In the genomic region with DNA sequence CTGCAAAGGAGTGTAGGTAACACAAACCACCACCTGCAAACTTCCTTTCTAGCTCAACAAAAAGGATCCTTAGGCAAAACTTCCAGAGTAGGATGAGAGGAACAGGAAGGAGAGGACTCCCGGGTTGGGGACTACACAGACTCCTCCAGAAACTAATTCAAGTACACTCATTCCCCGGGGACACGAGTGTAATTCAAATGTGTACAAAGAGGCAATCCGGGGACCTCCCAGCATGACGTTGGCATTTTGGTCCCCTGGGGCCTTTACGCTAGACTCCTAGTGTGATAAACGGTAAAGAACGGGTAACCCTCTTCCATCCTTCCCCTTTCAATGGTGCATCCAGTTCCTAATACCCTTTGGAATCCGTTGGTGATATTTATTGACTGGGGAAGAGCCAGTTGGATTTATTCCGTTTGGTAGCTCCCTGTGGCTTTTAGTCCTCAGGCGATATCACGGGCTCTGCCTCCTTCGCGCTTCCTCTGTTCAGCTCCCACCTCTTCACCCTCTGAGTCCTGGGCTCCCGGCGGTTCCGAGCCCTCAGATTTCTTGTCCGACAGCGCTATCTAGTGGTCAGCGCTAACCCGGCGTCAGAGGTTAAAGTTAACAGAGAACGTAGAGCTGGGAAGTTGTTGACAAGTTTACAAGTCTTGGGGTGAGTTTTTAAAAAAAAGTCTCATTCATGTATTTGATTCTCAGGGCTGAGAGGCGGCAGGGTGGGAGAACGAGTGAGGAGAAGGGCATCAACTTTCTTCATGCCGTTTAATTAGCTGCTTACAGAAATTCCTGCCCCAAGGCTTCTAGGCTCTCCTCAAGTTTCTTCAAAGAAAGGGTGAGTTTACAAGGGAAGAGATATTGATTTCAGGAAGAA, we compare ENCODE assay signal across 8 cellular contexts. TPM values are rescaled to one million over a fixed set of nuclear protein-coding genes. Genes with fewer than 3 reads are reported as not detected.
A peak's percentile ranks its signal among the peaks of the same experiment; 100 is the strongest.
DNase-seq lines count a peak whose midpoint lies in the region; ATAC-seq and TF ChIP-seq lines count a peak whose summit lies in the region.

No MANE protein-coding gene starts in this region.

- CTCF ChIA-PET in activated CD4-positive, alpha-beta memory T cell treated with anti-CD3 and anti-CD28 coated beads for 36 hours (lab: Charles Lee) = interaction anchor here (0.5 to 10.7 kb wide), 61 partner anchors 9 to 1616 kb away, joined by 3 to 169 read pairs (median 4); a partner anchor contains a TSS

- no peaks in the 10 kb centered on the region for H3K36me3 Mint-ChIP-seq in CD4-positive, CD25-positive, alpha-beta regulatory T cell
- no peaks in the 10 kb centered on the region for H3K36me3 Mint-ChIP-seq in activated CD4-positive, alpha-beta memory T cell treated with anti-CD3 and anti-CD28 coated beads for 36 hours
- H3K36me3 Mint-ChIP-seq in mesothelial cell of epicardium = no peaks in the 10 kb centered on the region

- POLR2A ChIA-PET in activated CD4-positive, alpha-beta memory T cell treated with anti-CD3 and anti-CD28 coated beads for 36 hours (lab: Charles Lee) = interaction anchor here (0.9 to 1.2 kb wide), 2 partner anchors 9 to 61 kb away, joined by 3 to 4 read pairs; no protein-coding TSS in a partner anchor

- H3K27ac ChIP-seq in CD4-positive, CD25-positive, alpha-beta regulatory T cell (ENCODE audit: insufficient read depth, low read length, poor library complexity, severe bottlenecking) = no peak overlapping the region

- intact Hi-C loops in activated CD4-positive, alpha-beta memory T cell treated with anti-CD3 and anti-CD28 coated beads for 36 hours (cut with micrococcal nuclease) = loop anchor here (1.0 to 10.0 kb wide), 5 partner anchors 634 to 1531 kb away; no protein-coding TSS in a partner anchor

- H3K9me3 Mint-ChIP-seq in CD4-positive, CD25-positive, alpha-beta regulatory T cell = peaks cover 0 to 2% (median 0%) of the 10 kb centered on the region in 7 donors
- H3K9me3 Mint-ChIP-seq in activated CD4-positive, alpha-beta memory T cell treated with anti-CD3 and anti-CD28 coated beads for 36 hours = no peaks in the 10 kb centered on the region
- no peaks in the 10 kb centered on the region for H3K9me3 Mint-ChIP-seq in mesothelial cell of epicardium

- ATAC-seq in CD4-positive, CD25-positive, alpha-beta regulatory T cell (ENCODE audit: low read depth in 2 of 2) = peak; percentile 82 to 83
- peak; percentile 65 for ATAC-seq in GM19372 (IDR thresholded peaks at IDR 0.05; ENCODE audit: low read depth, unreplicated experiment)
- ATAC-seq in HG03460 (IDR thresholded peaks at IDR 0.05; ENCODE audit: unreplicated experiment) = peak; percentile 72

- H3K27me3 ChIP-seq in CD4-positive, CD25-positive, alpha-beta regulatory T cell (ENCODE audit: control insufficient read depth, insufficient read depth, low read length) = peaks cover 17% of the 10 kb centered on the region

- peaks cover 87% of the 10 kb centered on the region for H3K27me3 Mint-ChIP-seq in CD4-positive, CD25-positive, alpha-beta regulatory T cell
- peaks cover 62% of the 10 kb centered on the region for H3K27me3 Mint-ChIP-seq in activated CD4-positive, alpha-beta memory T cell treated with anti-CD3 and anti-CD28 coated beads for 36 hours
- peaks cover 62% of the 10 kb centered on the region for H3K27me3 Mint-ChIP-seq in mesothelial cell of epicardium (ENCODE audit: low read depth)

- peaks cover 46% of the 10 kb centered on the region for H3K4me1 ChIP-seq in CD4-positive, CD25-positive, alpha-beta regulatory T cell (ENCODE audit: control insufficient read depth, insufficient read depth, low read length, poor library complexity, severe bottlenecking)

- H3K4me3 ChIP-seq in CD4-positive, CD25-positive, alpha-beta regulatory T cell (ENCODE audit: low read depth, low read length) = peak overlapping the region; percentile 53

- no peak overlapping the region for H3K27ac Mint-ChIP-seq in CD4-positive, CD25-positive, alpha-beta regulatory T cell
- H3K27ac Mint-ChIP-seq in activated CD4-positive, alpha-beta memory T cell treated with anti-CD3 and anti-CD28 coated beads for 36 hours = no peak overlapping the region
- no peak overlapping the region for H3K27ac Mint-ChIP-seq in mesothelial cell of epicardium

- H3K4me1 Mint-ChIP-seq in CD4-positive, CD25-positive, alpha-beta regulatory T cell = peaks cover 12 to 53% (median 39%) of the 10 kb centered on the region in 4 donors
- peaks cover 47% of the 10 kb centered on the region for H3K4me1 Mint-ChIP-seq in activated CD4-positive, alpha-beta memory T cell treated with anti-CD3 and anti-CD28 coated beads for 36 hours (ENCODE audit: low read depth)
- peaks cover 58% of the 10 kb centered on the region for H3K4me1 Mint-ChIP-seq in mesothelial cell of epicardium

- no peaks in the 10 kb centered on the region for H3K36me3 ChIP-seq in CD4-positive, CD25-positive, alpha-beta regulatory T cell (ENCODE audit: control insufficient read depth, insufficient read depth, low read length)

- peak; percentile 80 for TF ChIP-seq CTCF in mesothelial cell of epicardium (IDR thresholded peaks at IDR 0.05; ENCODE audit: unreplicated experiment)

- H3K4me3 Mint-ChIP-seq in CD4-positive, CD25-positive, alpha-beta regulatory T cell = peak overlapping the region; percentile 32 to 75 (median 64)
- H3K4me3 Mint-ChIP-seq in activated CD4-positive, alpha-beta memory T cell treated with anti-CD3 and anti-CD28 coated beads for 36 hours = peak overlapping the region; percentile 49
- peak overlapping the region; percentile 76 for H3K4me3 Mint-ChIP-seq in mesothelial cell of epicardium

- peak; percentile 61 to 80 (median 73) for DNase-seq in CD4-positive, CD25-positive, alpha-beta regulatory T cell
- DNase-seq in NCI-H526 treated with DMSO at 0.1 percent for 48 hours (lab: John Stamatoyannopoulos, UW) (peak; percentile 58), mesothelial cell of epicardium (ENCODE audit: low spot score in 2 of 2, unreplicated experiment in 2 of 2) (peak; percentile 69 to 90)
- DNase-seq in activated CD4-positive, alpha-beta memory T cell treated with anti-CD3 and anti-CD28 coated beads for 36 hours = peak; percentile 89
- peak; percentile 69 for DNase-seq in effector CD8-positive, alpha-beta T cell (lab: John Stamatoyannopoulos, UW)
- peak; percentile 50 to 59 for DNase-seq in stimulated activated CD8-positive, alpha-beta memory T cell treated with anti-CD3 and anti-CD28 coated beads, Interleukin-2, amount 100 ng/mL, for 1 hour (ENCODE audit: low read depth in 2 of 2)

- no peaks in the 10 kb centered on the region for H3K9me3 ChIP-seq in CD4-positive, CD25-positive, alpha-beta regulatory T cell (ENCODE audit: control insufficient read depth in 2 of 2, low read length in 2 of 2)

RNA-seq across cellular contexts. Expression of a gene that starts 2.9 kb away (rescaled TPM):
- total RNA-seq in CD4-positive, CD25-positive, alpha-beta regulatory T cell = 0.37 TPM
- polyA plus RNA-seq in CD4-positive, CD25-positive, alpha-beta regulatory T cell = not detected
- not detected for total RNA-seq in activated CD4-positive, alpha-beta memory T cell treated with anti-CD3 and anti-CD28 coated beads for 36 hours
- total RNA-seq in mesothelial cell of epicardium = 10.5 to 12.5 TPM (median 11.3 TPM) in 3 replicates

RNA-seq across cellular contexts. Expression of a gene that starts 34.8 kb away (rescaled TPM):
- 216 TPM for total RNA-seq in CD4-positive, CD25-positive, alpha-beta regulatory T cell
- polyA plus RNA-seq in CD4-positive, CD25-positive, alpha-beta regulatory T cell = 1,000 to 10,000 TPM in 2 of 4 donors, 100 to 1,000 TPM in 2; 978 to 1,158 (median 1,005) TPM
- total RNA-seq in activated CD4-positive, alpha-beta memory T cell treated with anti-CD3 and anti-CD28 coated beads for 36 hours = 100 to 1,000 TPM; 564 to 566 TPM
- 232 to 260 TPM (median 245 TPM) in 3 replicates for total RNA-seq in mesothelial cell of epicardium
